ENCODE assay signal across 10 cellular contexts in the genomic region with DNA sequence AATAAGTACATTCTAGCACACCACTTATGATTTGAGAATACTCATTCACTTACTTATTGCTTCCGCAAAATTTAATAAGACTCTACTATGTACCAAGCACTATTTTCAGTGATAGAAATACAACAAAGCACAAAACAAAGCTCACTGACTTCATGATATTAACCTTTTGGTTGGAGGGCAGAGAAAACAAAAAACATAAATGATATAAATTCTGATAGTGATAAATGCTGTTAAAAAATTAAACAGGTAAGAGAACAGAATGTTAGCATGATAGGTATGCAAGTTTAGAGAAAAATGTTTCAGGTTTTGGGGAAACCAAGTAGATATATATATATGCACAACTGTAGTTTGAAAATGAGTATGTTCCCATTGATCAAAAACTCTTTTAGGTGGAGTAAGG. TPM values are rescaled to one million over a fixed set of nuclear protein-coding genes. Genes with fewer than 3 reads are reported as not detected.
DNase-seq lines count a peak whose midpoint lies in the region; ATAC-seq and TF ChIP-seq lines count a peak whose summit lies in the region.
"Had no signal": no experiment of that assay in that cellular context is flagged by ENCODE, and none has a peak within 500 bp of the region (broad histone marks: within the 10 kb centered on the region; RNA-seq: fewer than 3 reads in every experiment).

No MANE protein-coding gene starts in this region.

- H3K27me3 ChIP-seq in SK-N-SH (ENCODE audit: insufficient read depth) (no peaks in the 10 kb centered on the region), RWPE2 (ENCODE audit: insufficient read depth, poor library complexity, severe bottlenecking) (no peaks in the 10 kb centered on the region)

- peak overlapping the region; percentile 85 for H3K4me2 ChIP-seq in SK-N-SH

- H4K20me1 ChIP-seq in SK-N-SH (ENCODE audit: insufficient read depth), result no peaks in the 10 kb centered on the region

- TF ChIP-seq RAD21 in SK-N-SH (IDR thresholded peaks at IDR 0.05; ENCODE audit: low read length), result no peak

- H3K27ac ChIP-seq in SK-N-SH (ENCODE audit: low read depth in 2 of 2, low read length in 1 of 2), result no peak overlapping the region
- no peak overlapping the region for H3K27ac ChIP-seq in RWPE2 (ENCODE audit: poor library complexity, severe bottlenecking)

- TF ChIP-seq CTCF in SK-N-SH (IDR thresholded peaks at IDR 0.05), result no peak
- TF ChIP-seq CTCF in RWPE2 (IDR thresholded peaks at IDR 0.05; ENCODE audit: poor library complexity, severe bottlenecking), result no peak
- no peak for TF ChIP-seq CTCF in epithelial cell of proximal tubule (conservative IDR thresholded peaks at IDR 0.05; ENCODE audit: low read depth, low read length)

- CTCF ChIA-PET in SK-N-SH (lab: Yijun Ruan, JAX), result no interaction called here

- no peak overlapping the region for H2AFZ ChIP-seq in SK-N-SH (ENCODE audit: low read depth)

- peaks cover 100% of the 10 kb centered on the region for H3K79me2 ChIP-seq in SK-N-SH (ENCODE audit: insufficient read depth)

- no peak for ATAC-seq in SK-N-SH treated with all-trans-retinoic acid at 6 μM for 48 hours
- no peak for ATAC-seq in RWPE2 (ENCODE audit: low read depth)
- no peak for ATAC-seq in HG02884 (IDR thresholded peaks at IDR 0.05; ENCODE audit: unreplicated experiment)

- WGBS in SK-N-SH (ENCODE audit: low lambda C conversion rate), result 96% methylated on average over 1 of the region's 1 CpG

- no peaks in the 10 kb centered on the region for H3K9me2 ChIP-seq in SK-N-SH

- H3K4me3 ChIP-seq in SK-N-SH (ENCODE audit: low read depth in 2 of 2, low read length in 1 of 2) (peak overlapping the region; percentile 74 to 91; a peak in 3 of 4 replicates), RWPE2 (ENCODE audit: severe bottlenecking) (peak overlapping the region; percentile 81), epithelial cell of proximal tubule (ENCODE audit: low read depth, low read length) (peak overlapping the region; percentile 96), skeletal muscle cell (ENCODE audit: low read depth, low read length) (peak overlapping the region; percentile 97)

- H3K36me3 ChIP-seq in SK-N-SH (replicated peaks in 1 of 2; ENCODE audit: control insufficient read depth in 1 of 2, insufficient read depth in 2 of 2, low read length in 1 of 2) (peaks cover 0 to 10% of the 10 kb centered on the region in 2 experiments), RWPE2 (ENCODE audit: low read depth) (peaks cover 16% of the 10 kb centered on the region)

- no peaks in the 10 kb centered on the region for H3K9me3 ChIP-seq in SK-N-SH
- no peaks in the 10 kb centered on the region for H3K9me3 ChIP-seq in RWPE2 (ENCODE audit: severe bottlenecking)

- POLR2A ChIA-PET in SK-N-SH (lab: Yijun Ruan, JAX), result interaction anchor here (2.4 kb wide), 1 partner anchor 17 kb away, joined by 16 read pairs; a partner anchor contains a TSS

- H3F3A ChIP-seq in SK-N-SH (replicated peaks; ENCODE audit: insufficient read depth), result peaks cover 13% of the 10 kb centered on the region

- DNase-seq in SK-N-SH (no peak), RWPE2 (ENCODE audit: low spot score) (no peak), epithelial cell of proximal tubule (ENCODE audit: low read depth) (no peak), skeletal muscle cell (ENCODE audit: low read depth) (no peak), RPMI8226 (no peak), NCI-H345 treated with DMSO at 0.1 percent for 48 hours (lab: John Stamatoyannopoulos, UW; ENCODE audit: unreplicated experiment) (no peak)
- DNase-seq: NCI-H2081 treated with DMSO at 0.1 percent for 48 hours, retina had no signal

- H3K4me1 ChIP-seq in SK-N-SH (ENCODE audit: control insufficient read depth in 1 of 2, insufficient read depth in 2 of 2, low read depth in 1 of 2, low read length in 1 of 2), result peaks cover 0 to 4% of the 10 kb centered on the region in 2 experiments; a peak in 3 of 4 replicates
- peaks cover 10% of the 10 kb centered on the region for H3K4me1 ChIP-seq in RWPE2 (ENCODE audit: insufficient read depth, poor library complexity, severe bottlenecking)

- TF ChIP-seq EP300 in SK-N-SH (IDR thresholded peaks at IDR 0.05; ENCODE audit: borderline replicate concordance in 1 of 2, low read depth in 1 of 2, low read length in 1 of 2), result no peak

- peak overlapping the region; percentile 96; the same call in 1 of the 2 replicates for H3K9ac ChIP-seq in SK-N-SH

TF ChIP-seq in SK-N-SH, 30 proteins besides CTCF, POLR2A, EP300 and RAD21 (continues in another document):
- TF ChIP-seq RFX5 (IDR thresholded peaks at IDR 0.05; ENCODE audit: low read length) (no peak), ELF1 (IDR thresholded peaks at IDR 0.05) (no peak), GATA2 (CRISPR knock-in tag; IDR thresholded peaks at IDR 0.05) (no peak), CHD2 (IDR thresholded peaks at IDR 0.05; ENCODE audit: low read length, partially characterized antibody) (no peak), SMC3 (IDR thresholded peaks at IDR 0.05; ENCODE audit: low read depth, low read length) (no peak), SIN3A (IDR thresholded peaks at IDR 0.05; ENCODE audit: borderline replicate concordance, low read depth, low read length) (no peak), MEF2A (IDR thresholded peaks at IDR 0.05; ENCODE audit: borderline replicate concordance, low read depth) (no peak), GABPA (IDR thresholded peaks at IDR 0.05; ENCODE audit: low read depth) (no peak)
- TF ChIP-seq, protein P1, sequence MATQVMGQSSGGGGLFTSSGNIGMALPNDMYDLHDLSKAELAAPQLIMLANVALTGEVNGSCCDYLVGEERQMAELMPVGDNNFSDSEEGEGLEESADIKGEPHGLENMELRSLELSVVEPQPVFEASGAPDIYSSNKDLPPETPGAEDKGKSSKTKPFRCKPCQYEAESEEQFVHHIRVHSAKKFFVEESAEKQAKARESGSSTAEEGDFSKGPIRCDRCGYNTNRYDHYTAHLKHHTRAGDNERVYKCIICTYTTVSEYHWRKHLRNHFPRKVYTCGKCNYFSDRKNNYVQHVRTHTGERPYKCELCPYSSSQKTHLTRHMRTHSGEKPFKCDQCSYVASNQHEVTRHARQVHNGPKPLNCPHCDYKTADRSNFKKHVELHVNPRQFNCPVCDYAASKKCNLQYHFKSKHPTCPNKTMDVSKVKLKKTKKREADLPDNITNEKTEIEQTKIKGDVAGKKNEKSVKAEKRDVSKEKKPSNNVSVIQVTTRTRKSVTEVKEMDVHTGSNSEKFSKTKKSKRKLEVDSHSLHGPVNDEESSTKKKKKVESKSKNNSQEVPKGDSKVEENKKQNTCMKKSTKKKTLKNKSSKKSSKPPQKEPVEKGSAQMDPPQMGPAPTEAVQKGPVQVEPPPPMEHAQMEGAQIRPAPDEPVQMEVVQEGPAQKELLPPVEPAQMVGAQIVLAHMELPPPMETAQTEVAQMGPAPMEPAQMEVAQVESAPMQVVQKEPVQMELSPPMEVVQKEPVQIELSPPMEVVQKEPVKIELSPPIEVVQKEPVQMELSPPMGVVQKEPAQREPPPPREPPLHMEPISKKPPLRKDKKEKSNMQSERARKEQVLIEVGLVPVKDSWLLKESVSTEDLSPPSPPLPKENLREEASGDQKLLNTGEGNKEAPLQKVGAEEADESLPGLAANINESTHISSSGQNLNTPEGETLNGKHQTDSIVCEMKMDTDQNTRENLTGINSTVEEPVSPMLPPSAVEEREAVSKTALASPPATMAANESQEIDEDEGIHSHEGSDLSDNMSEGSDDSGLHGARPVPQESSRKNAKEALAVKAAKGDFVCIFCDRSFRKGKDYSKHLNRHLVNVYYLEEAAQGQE (IDR thresholded peaks at IDR 0.05; ENCODE audit: low read depth, low read length), result no peak

TF ChIP-seq in SK-N-SH treated with all-trans-retinoic acid at 6 μM for 48 hours, 23 proteins besides CTCF, POLR2A, EP300 and RAD21 (continues in another document):
- TF ChIP-seq ISL1 (CRISPR knock-in tag; IDR thresholded peaks at IDR 0.05), result no peak
- TF ChIP-seq ARNTL (CRISPR knock-in tag; IDR thresholded peaks at IDR 0.05; ENCODE audit: borderline replicate concordance, low read depth), result no peak
- no peak for TF ChIP-seq TCF4 (CRISPR knock-in tag; IDR thresholded peaks at IDR 0.05; ENCODE audit: borderline replicate concordance)
- no peak for TF ChIP-seq ZFP30 (CRISPR knock-in tag; IDR thresholded peaks at IDR 0.05)
- no peak for TF ChIP-seq TOX (CRISPR knock-in tag; IDR thresholded peaks at IDR 0.05; ENCODE audit: borderline replicate concordance)
- TF ChIP-seq, protein P2, sequence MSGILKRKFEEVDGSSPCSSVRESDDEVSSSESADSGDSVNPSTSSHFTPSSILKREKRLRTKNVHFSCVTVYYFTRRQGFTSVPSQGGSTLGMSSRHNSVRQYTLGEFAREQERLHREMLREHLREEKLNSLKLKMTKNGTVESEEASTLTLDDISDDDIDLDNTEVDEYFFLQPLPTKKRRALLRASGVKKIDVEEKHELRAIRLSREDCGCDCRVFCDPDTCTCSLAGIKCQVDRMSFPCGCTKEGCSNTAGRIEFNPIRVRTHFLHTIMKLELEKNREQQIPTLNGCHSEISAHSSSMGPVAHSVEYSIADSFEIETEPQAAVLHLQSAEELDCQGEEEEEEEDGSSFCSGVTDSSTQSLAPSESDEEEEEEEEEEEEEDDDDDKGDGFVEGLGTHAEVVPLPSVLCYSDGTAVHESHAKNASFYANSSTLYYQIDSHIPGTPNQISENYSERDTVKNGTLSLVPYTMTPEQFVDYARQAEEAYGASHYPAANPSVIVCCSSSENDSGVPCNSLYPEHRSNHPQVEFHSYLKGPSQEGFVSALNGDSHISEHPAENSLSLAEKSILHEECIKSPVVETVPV (CRISPR knock-in tag; IDR thresholded peaks at IDR 0.05), result no peak
- TF ChIP-seq GLIS3 (CRISPR knock-in tag; IDR thresholded peaks at IDR 0.05), result no peak
- no peak for TF ChIP-seq ZFP3 (CRISPR knock-in tag; IDR thresholded peaks at IDR 0.05)
- no peak for TF ChIP-seq ESRRG (CRISPR knock-in tag; IDR thresholded peaks at IDR 0.05)
- TF ChIP-seq BACH2 (CRISPR knock-in tag; IDR thresholded peaks at IDR 0.05; ENCODE audit: borderline replicate concordance), result no peak
- TF ChIP-seq RARB (CRISPR knock-in tag; IDR thresholded peaks at IDR 0.05), result no peak
- TF ChIP-seq OSR1 (CRISPR knock-in tag; IDR thresholded peaks at IDR 0.05), result no peak

RNA-seq across cellular contexts. Expression of a gene that starts 1.2 kb away (rescaled TPM):
- polyA plus RNA-seq in SK-N-SH (2012; rRNA removed), result 5.6 and 6.3 TPM in 2 replicates
- 8.8 and 10.7 TPM in 2 replicates for polyA plus RNA-seq in SK-N-SH (2012; cell fraction: cytosol; rRNA removed)
- 4.1 and 7.1 TPM in 2 replicates for polyA plus RNA-seq in SK-N-SH (2012; cell fraction: nucleus; rRNA removed)
- total RNA-seq in epithelial cell of proximal tubule, result 28.1 and 32.8 TPM in 2 replicates

RNA-seq across cellular contexts. Expression of a gene that starts 17.0 kb away (rescaled TPM):
- polyA plus RNA-seq in SK-N-SH (2012; rRNA removed), result 138 and 170 TPM in 2 replicates
- polyA plus RNA-seq in SK-N-SH (2012; cell fraction: cytosol; rRNA removed), result 57.6 and 60.0 TPM in 2 replicates
- 635 and 793 TPM in 2 replicates for polyA plus RNA-seq in SK-N-SH (2012; cell fraction: nucleus; rRNA removed)
- 71.7 and 73.2 TPM in 2 replicates for total RNA-seq in epithelial cell of proximal tubule
